Comparison of ENCODE assay signal across 9 cellular contexts in the genomic region with DNA sequence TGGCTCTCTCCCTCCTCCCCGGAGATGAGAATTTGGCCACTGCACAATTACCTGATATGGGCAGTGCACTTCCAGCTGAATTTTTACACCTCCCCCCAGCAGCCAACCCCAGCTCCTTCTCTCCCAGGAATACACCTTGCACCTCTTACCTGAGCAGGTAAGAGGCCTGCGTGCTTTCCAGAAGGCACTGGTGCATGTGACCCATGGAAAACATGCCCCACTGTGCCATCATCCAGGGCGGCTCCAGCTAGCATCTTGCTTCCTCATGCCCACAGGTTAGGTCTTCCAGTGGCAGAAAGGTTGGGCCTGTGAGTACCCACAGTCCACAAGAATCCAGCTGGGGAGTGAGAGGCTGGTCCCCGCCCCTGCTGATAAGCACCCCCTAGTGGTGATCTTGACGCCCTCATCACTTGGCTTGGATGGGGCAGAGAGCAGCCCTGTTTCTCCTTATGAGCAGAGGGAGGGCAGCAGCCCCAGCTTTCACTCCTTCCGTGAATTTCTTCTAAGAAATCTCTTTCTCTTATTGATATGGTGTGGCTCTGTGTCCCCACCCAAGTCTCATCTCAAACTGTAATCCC. TPM values are rescaled to one million over a fixed set of nuclear protein-coding genes. Genes with fewer than 3 reads are reported as not detected.
DNase-seq lines count a peak whose midpoint lies in the region; ATAC-seq and TF ChIP-seq lines count a peak whose summit lies in the region.
"Had no signal": no experiment of that assay in that cellular context is flagged by ENCODE, and none has a peak within 500 bp of the region (broad histone marks: within the 10 kb centered on the region; RNA-seq: fewer than 3 reads in every experiment).

No MANE protein-coding gene starts in this region.

- no peaks in the 10 kb centered on the region for H3F3A ChIP-seq in MM.1S (ENCODE audit: insufficient read depth, low read length)

- H3K9me3 ChIP-seq in cardiac muscle cell (ENCODE audit: low read depth) (no peaks in the 10 kb centered on the region), right atrium auricular region (no peaks in the 10 kb centered on the region), MM.1S (replicated peaks; ENCODE audit: insufficient read depth, low read length) (no peaks in the 10 kb centered on the region)
- H3K9me3 ChIP-seq: thoracic aorta had no signal

- H3K4me1 Mint-ChIP-seq in stimulated activated effector memory CD8-positive, alpha-beta T cell treated with anti-CD3 and anti-CD28 coated beads, Interleukin-12 subunit alpha, Interleukin-12 subunit beta, amount 100 ng/mL, for 72 hours = peaks cover 22% of the 10 kb centered on the region

- H4K20me1 ChIP-seq in MM.1S (ENCODE audit: insufficient read depth, low read length) = no peaks in the 10 kb centered on the region

- H3K4me1 ChIP-seq in cardiac muscle cell (ENCODE audit: low read depth) (no peaks in the 10 kb centered on the region), right atrium auricular region (no peaks in the 10 kb centered on the region), MM.1S (ENCODE audit: low read length) (no peaks in the 10 kb centered on the region)

- H3K79me2 ChIP-seq in MM.1S (ENCODE audit: low read length) = no peaks in the 10 kb centered on the region

- H3K27me3 ChIP-seq in cardiac muscle cell = no peaks in the 10 kb centered on the region
- no peaks in the 10 kb centered on the region for H3K27me3 ChIP-seq in right atrium auricular region
- no peaks in the 10 kb centered on the region for H3K27me3 ChIP-seq in MM.1S (replicated peaks; ENCODE audit: insufficient read depth, low read length)

- no peak overlapping the region for H3K4me3 Mint-ChIP-seq in stimulated activated effector memory CD8-positive, alpha-beta T cell treated with anti-CD3 and anti-CD28 coated beads, Interleukin-12 subunit alpha, Interleukin-12 subunit beta, amount 100 ng/mL, for 72 hours

- ATAC-seq in stimulated activated effector memory CD8-positive, alpha-beta T cell treated with anti-CD3 and anti-CD28 coated beads, Interleukin-12 subunit alpha, Interleukin-12 subunit beta, amount 100 ng/mL, for 72 hours = peak; percentile 80

- H3K9me3 Mint-ChIP-seq in stimulated activated effector memory CD8-positive, alpha-beta T cell treated with anti-CD3 and anti-CD28 coated beads, Interleukin-12 subunit alpha, Interleukin-12 subunit beta, amount 100 ng/mL, for 72 hours = no peaks in the 10 kb centered on the region

- H3K36me3 ChIP-seq in cardiac muscle cell (no peaks in the 10 kb centered on the region), right atrium auricular region (no peaks in the 10 kb centered on the region), MM.1S (replicated peaks; ENCODE audit: insufficient read depth, low read length) (no peaks in the 10 kb centered on the region)
- H3K36me3 ChIP-seq: thoracic aorta had no signal

- H3K4me3 ChIP-seq in cardiac muscle cell (no peak overlapping the region), right atrium auricular region (no peak overlapping the region), MM.1S (ENCODE audit: low read length) (no peak overlapping the region)
- H3K4me3 ChIP-seq: thoracic aorta had no signal

- H3K36me3 Mint-ChIP-seq in stimulated activated effector memory CD8-positive, alpha-beta T cell treated with anti-CD3 and anti-CD28 coated beads, Interleukin-12 subunit alpha, Interleukin-12 subunit beta, amount 100 ng/mL, for 72 hours = peaks cover 11% of the 10 kb centered on the region

- TF ChIP-seq CTCF in cardiac muscle cell (IDR thresholded peaks at IDR 0.05; ENCODE audit: low read depth, low read length) (peak; percentile 51), right atrium auricular region (IDR thresholded peaks at IDR 0.05) (peak in 1 of 2 donors; percentile 44), MM.1S (IDR thresholded peaks at IDR 0.05; ENCODE audit: low read length) (peak; percentile 38)

- H3K4me2 ChIP-seq in MM.1S (ENCODE audit: low read depth, low read length) = no peak overlapping the region

- H3K27ac ChIP-seq in cardiac muscle cell (no peak overlapping the region), right atrium auricular region (no peak overlapping the region), MM.1S (ENCODE audit: low read length) (no peak overlapping the region)
- H3K27ac ChIP-seq: thoracic aorta had no signal

- no peak overlapping the region for H3K27ac Mint-ChIP-seq in stimulated activated effector memory CD8-positive, alpha-beta T cell treated with anti-CD3 and anti-CD28 coated beads, Interleukin-12 subunit alpha, Interleukin-12 subunit beta, amount 100 ng/mL, for 72 hours

- DNase-seq in cardiac muscle cell (ENCODE audit: low read depth in 1 of 2, low spot score in 1 of 2) = peak; percentile 12 to 43
- no peak for DNase-seq in right atrium auricular region (ENCODE audit: low spot score)
- no peak for DNase-seq in MM.1S
- DNase-seq in activated CD8-positive, alpha-beta memory T cell treated with anti-CD3 and anti-CD28 coated beads, Interleukin-2, amount 50 U/mL, for 24 hours (ENCODE audit: extremely low read depth) = peak; percentile 4
- DNase-seq in hepatic stellate cell (ENCODE audit: low spot score) = peak; percentile 6
- DNase-seq in stimulated activated effector memory CD8-positive, alpha-beta T cell treated with anti-CD3 and anti-CD28 coated beads, Interleukin-12 subunit alpha, Interleukin-12 subunit beta, amount 100 ng/mL, for 72 hours (ENCODE audit: low spot score in 2 of 2) = peak; percentile 10 to 59
- no peak for DNase-seq in amygdala (lab: John Stamatoyannopoulos, UW)
- no peak for DNase-seq in NCI-H446 (lab: John Stamatoyannopoulos, UW)

- H3K9me2 ChIP-seq in MM.1S (replicated peaks; ENCODE audit: insufficient read depth, low read length) = no peaks in the 10 kb centered on the region

- no peak overlapping the region for H3K9ac ChIP-seq in MM.1S (ENCODE audit: low read length)

- H2AFZ ChIP-seq in MM.1S (ENCODE audit: low read length) = no peak overlapping the region

RNA-seq across cellular contexts. Expression of a gene that starts 57.8 kb away (rescaled TPM):
- total RNA-seq in cardiac muscle cell (0.24 and 0.32 TPM in 2 replicates), right atrium auricular region (under 1 TPM in 1 of 2 donors, not detected in 1; 0.63 TPM)
- 0.70 and 0.77 TPM in 2 replicates for polyA plus RNA-seq in cardiac muscle cell

Comparison
In these comparisons a context has a peak if more than half of its experiments do, and no peak if none do; other contexts are left out.
1. DNase-seq: peak in cardiac muscle cell (2 of 2), activated CD8-positive, alpha-beta memory T cell treated with anti-CD3 and anti-CD28 coated beads, Interleukin-2, amount 50 U/mL, for 24 hours (single experiment), hepatic stellate cell (single experiment) and stimulated activated effector memory CD8-positive, alpha-beta T cell treated with anti-CD3 and anti-CD28 coated beads, Interleukin-12 subunit alpha, Interleukin-12 subunit beta, amount 100 ng/mL, for 72 hours (2 of 2); none in right atrium auricular region (single experiment), MM.1S (single experiment), amygdala (0 of 56) and NCI-H446 (0 of 2).